Comparison of ENCODE assay signal across 8 cellular contexts in the genomic region with DNA sequence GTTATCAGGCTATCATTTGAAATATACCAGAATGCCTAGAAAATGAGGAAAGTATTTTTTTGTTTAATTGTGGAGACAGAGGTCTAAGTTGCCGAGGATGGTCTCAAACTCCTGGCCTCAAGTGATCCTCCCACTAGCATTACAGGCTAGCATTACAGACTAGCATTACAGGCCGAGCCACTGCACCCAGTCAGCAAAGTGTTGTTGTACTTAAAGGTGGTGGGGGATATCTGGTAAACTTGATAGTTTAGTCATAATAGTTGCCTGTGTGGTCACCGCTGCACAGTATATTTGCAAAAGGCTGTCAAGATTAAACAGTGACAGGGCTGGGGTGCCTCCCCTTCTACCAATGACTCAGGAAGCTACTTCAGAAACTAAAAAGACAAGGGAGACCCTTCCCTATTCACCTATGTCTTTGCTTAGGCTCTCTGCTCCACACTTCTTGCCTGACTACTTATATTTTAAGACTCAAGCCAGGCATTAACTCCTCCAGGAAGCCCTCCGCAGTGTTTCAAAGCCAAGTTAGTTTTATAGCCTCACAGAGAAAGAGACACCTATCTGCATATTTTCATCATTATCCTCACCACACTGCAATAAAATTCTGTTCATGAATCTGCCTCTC. TPM values are rescaled to one million over a fixed set of nuclear protein-coding genes. Genes with fewer than 3 reads are reported as not detected.
DNase-seq lines count a peak whose midpoint lies in the region; ATAC-seq and TF ChIP-seq lines count a peak whose summit lies in the region.

No MANE protein-coding gene starts in this region.

- in situ Hi-C loops in GM13976 (cut with MboI; ENCODE audit: low sequenced_read_pairs, unreplicated experiment): no loop called here

- TF ChIP-seq CTCF in GM13976 (IDR thresholded peaks at IDR 0.05; ENCODE audit: borderline replicate concordance, control extremely low read depth, extremely low read depth, insufficient read depth, missing control alignments): no peak

- no peak for TF ChIP-seq POLR2A in erythroblast (IDR thresholded peaks at IDR 0.05; ENCODE audit: low read length)

- DNase-seq in GM13976 (ENCODE audit: low spot score): peak; percentile 74
- peak; percentile 35 to 41 for DNase-seq in erythroblast (lab: John Stamatoyannopoulos, UW)
- no peak for DNase-seq in retina
- no peak for DNase-seq in activated gamma-delta T cell treated with Interleukin-2 at 50 U/mL for 16 hours
- no peak for DNase-seq in NCI-H2029 (lab: John Stamatoyannopoulos, UW)
- DNase-seq in left colon: no peak

- intact Hi-C loops in left colon (cut with DNase I, micrococcal nuclease): no loop called here

- ATAC-seq in GM21526 (IDR thresholded peaks at IDR 0.05; ENCODE audit: low FRiP score, unreplicated experiment) (peak; percentile 39), HG03565 (IDR thresholded peaks at IDR 0.05; ENCODE audit: unreplicated experiment) (peak; percentile 54), left colon (no peak)

RNA-seq across cellular contexts. Expression of gene AKIRIN2, which starts 3.1 kb away (rescaled TPM):
- total RNA-seq in left colon: 10 to 100 TPM; 30.4 to 40.9 TPM

Comparison
In these comparisons a context has a peak if more than half of its experiments do, and no peak if none do; other contexts are left out.
1. DNase-seq: peak in GM13976 (single experiment) and erythroblast (2 of 2); none in retina (single experiment), activated gamma-delta T cell treated with Interleukin-2 at 50 U/mL for 16 hours (single experiment), NCI-H2029 (single experiment) and left colon (0 of 2).